ENCODE assay signal across 1 cellular context in genomic region chr10:93702278-93703001, GRCh38.
TF ChIP-seq lines count a peak whose summit lies in the region.

Gene FRA10AC1, minus strand, starts transcription at chr10:93702592. Its CDS starts 2,486 bp downstream, at chr10:93700106.

TF ChIP-seq in SK-N-SH, 30 proteins besides CTCF, POLR2A, EP300 and RAD21 (continued from another document):
- TF ChIP-seq TEAD4 (IDR thresholded peaks at IDR 0.05; ENCODE audit: borderline replicate concordance, insufficient read depth) = 0 out of 2 replicates have a peak, but pooled peaks have one; percentile 26
- TF ChIP-seq, protein P1, sequence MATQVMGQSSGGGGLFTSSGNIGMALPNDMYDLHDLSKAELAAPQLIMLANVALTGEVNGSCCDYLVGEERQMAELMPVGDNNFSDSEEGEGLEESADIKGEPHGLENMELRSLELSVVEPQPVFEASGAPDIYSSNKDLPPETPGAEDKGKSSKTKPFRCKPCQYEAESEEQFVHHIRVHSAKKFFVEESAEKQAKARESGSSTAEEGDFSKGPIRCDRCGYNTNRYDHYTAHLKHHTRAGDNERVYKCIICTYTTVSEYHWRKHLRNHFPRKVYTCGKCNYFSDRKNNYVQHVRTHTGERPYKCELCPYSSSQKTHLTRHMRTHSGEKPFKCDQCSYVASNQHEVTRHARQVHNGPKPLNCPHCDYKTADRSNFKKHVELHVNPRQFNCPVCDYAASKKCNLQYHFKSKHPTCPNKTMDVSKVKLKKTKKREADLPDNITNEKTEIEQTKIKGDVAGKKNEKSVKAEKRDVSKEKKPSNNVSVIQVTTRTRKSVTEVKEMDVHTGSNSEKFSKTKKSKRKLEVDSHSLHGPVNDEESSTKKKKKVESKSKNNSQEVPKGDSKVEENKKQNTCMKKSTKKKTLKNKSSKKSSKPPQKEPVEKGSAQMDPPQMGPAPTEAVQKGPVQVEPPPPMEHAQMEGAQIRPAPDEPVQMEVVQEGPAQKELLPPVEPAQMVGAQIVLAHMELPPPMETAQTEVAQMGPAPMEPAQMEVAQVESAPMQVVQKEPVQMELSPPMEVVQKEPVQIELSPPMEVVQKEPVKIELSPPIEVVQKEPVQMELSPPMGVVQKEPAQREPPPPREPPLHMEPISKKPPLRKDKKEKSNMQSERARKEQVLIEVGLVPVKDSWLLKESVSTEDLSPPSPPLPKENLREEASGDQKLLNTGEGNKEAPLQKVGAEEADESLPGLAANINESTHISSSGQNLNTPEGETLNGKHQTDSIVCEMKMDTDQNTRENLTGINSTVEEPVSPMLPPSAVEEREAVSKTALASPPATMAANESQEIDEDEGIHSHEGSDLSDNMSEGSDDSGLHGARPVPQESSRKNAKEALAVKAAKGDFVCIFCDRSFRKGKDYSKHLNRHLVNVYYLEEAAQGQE (IDR thresholded peaks at IDR 0.05; ENCODE audit: low read depth, low read length) = 0 out of 2 replicates have a peak, but pooled peaks have one; percentile 74
- peak; percentile 43 for TF ChIP-seq IRF3 (IDR thresholded peaks at IDR 0.05; ENCODE audit: low read depth, low read length)
- no peak for TF ChIP-seq FOXM1 (IDR thresholded peaks at IDR 0.05; ENCODE audit: low read depth)
- TF ChIP-seq NRF1 (IDR thresholded peaks at IDR 0.05; ENCODE audit: low read depth, low read length) = no peak
- TF ChIP-seq RXRA (IDR thresholded peaks at IDR 0.05; ENCODE audit: borderline replicate concordance, low read depth) = no peak
- TF ChIP-seq SIN3A (IDR thresholded peaks at IDR 0.05; ENCODE audit: borderline replicate concordance, low read depth, low read length) = peak; percentile 88; the same call in 1 of the 2 replicates
- TF ChIP-seq RFX5 (IDR thresholded peaks at IDR 0.05; ENCODE audit: low read length) = peak; percentile 56; the same call in 1 of the 2 replicates
- peak; percentile 57 for TF ChIP-seq FOXJ3 (CRISPR knock-in tag; IDR thresholded peaks at IDR 0.05)
- peak; percentile 99 for TF ChIP-seq TAF1 (IDR thresholded peaks at IDR 0.05; ENCODE audit: borderline replicate concordance, low read depth, low read length)
- peak; percentile 43 for TF ChIP-seq NFIC (IDR thresholded peaks at IDR 0.05; ENCODE audit: borderline replicate concordance)
- TF ChIP-seq ZBTB33 (IDR thresholded peaks at IDR 0.05; ENCODE audit: borderline replicate concordance, low read depth) = peak; percentile 55; the same call in 1 of the 2 replicates
- peak; percentile 72 for TF ChIP-seq POLR2AphosphoS5 (IDR thresholded peaks at IDR 0.05; ENCODE audit: low read depth, low read length)
- peak; percentile 3; the same call in 1 of the 2 replicates for TF ChIP-seq FOSL2 (IDR thresholded peaks at IDR 0.05; ENCODE audit: borderline replicate concordance, low read depth)
- peak; percentile 83 for TF ChIP-seq YY1 (IDR thresholded peaks at IDR 0.05; ENCODE audit: low read depth)
TF ChIP-seq in SK-N-SH: peak in this region for 24.
